ENCODE assay signal across 1 cellular context in the genomic region with DNA sequence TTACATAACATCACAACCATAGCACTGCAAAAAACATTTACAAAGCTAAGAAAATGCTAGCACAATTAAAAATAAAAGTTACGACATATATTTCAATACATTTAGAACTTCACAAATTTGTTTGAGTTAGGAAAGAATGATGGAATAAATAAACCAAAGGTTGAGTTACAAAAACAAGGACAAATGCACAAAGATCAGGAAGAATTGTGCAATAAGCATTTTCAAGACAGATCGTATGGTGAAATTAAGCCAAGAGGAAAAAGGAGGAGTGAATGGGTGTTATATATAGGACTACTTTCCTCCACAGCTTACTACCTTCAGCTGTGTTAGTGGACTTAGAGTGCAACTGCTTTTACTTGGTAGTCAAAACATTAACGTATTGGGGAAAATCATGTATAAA.
TF ChIP-seq lines count a peak whose summit lies in the region.

No MANE protein-coding gene starts in this region.

TF ChIP-seq in HepG2, 621 proteins besides CTCF, POLR2A, EP300 and RAD21:
- TF ChIP-seq, protein P1, sequence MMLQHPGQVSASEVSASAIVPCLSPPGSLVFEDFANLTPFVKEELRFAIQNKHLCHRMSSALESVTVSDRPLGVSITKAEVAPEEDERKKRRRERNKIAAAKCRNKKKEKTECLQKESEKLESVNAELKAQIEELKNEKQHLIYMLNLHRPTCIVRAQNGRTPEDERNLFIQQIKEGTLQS (CRISPR knock-in tag; IDR thresholded peaks at IDR 0.05): no peak
- TF ChIP-seq CEBPG (CRISPR knock-in tag; IDR thresholded peaks at IDR 0.05) (0 out of 2 replicates have a peak, but pooled peaks have one; percentile 8), MIXL1 (CRISPR knock-in tag; IDR thresholded peaks at IDR 0.05) (no peak), EZH2 (conservative IDR thresholded peaks at IDR 0.05; ENCODE audit: low read depth, low read length) (no peak), PHB2 (IDR thresholded peaks at IDR 0.05; ENCODE audit: partially characterized antibody) (no peak), FOXJ3 (CRISPR knock-in tag; IDR thresholded peaks at IDR 0.05; ENCODE audit: borderline replicate concordance) (no peak), CEBPB (IDR thresholded peaks at IDR 0.05; ENCODE audit: borderline replicate concordance, low read depth, low read length) (peak; percentile 77; the same call in 1 of the 2 replicates)
